In genomic region chr2:179263015-179263414, GRCh38 we compare ENCODE assay signal across 7 cellular contexts. TPM values are rescaled to one million over a fixed set of nuclear protein-coding genes. Genes with fewer than 3 reads are reported as not detected.
A peak's percentile ranks its signal among the peaks of the same experiment; 100 is the strongest.
DNase-seq lines count a peak whose midpoint lies in the region; ATAC-seq and TF ChIP-seq lines count a peak whose summit lies in the region.

No MANE protein-coding gene starts in this region.

- CTCF ChIA-PET in HEK293 (lab: Yijun Ruan, JAX) (interaction anchor here (0.6 to 0.7 kb wide), 2 partner anchors 32 to 312 kb away, joined by 3 read pairs; no protein-coding TSS in a partner anchor), activated B cell treated with CpG ODN at 0.5 μM for 24 hours (lab: Charles Lee) (interaction anchor here (1.6 to 2.0 kb wide), 2 partner anchors 9 to 10 kb away, joined by 3 to 5 read pairs; no protein-coding TSS in a partner anchor)

- H3K36me3 Mint-ChIP-seq in activated B cell treated with CpG ODN at 0.5 μM for 24 hours (ENCODE audit: low read depth) = no peaks in the 10 kb centered on the region
- H3K36me3 Mint-ChIP-seq in stimulated activated naive B cell treated with anti-CD40 and anti-IgM and Interleukin-4, amounts not matched to agents 10 μg/mL and 1 μg/mL and 100 μg/mL, for 72 hours = no peaks in the 10 kb centered on the region

- H3K27ac Mint-ChIP-seq in activated B cell treated with CpG ODN at 0.5 μM for 24 hours = peak overlapping the region; percentile 82
- peak overlapping the region; percentile 95 for H3K27ac Mint-ChIP-seq in stimulated activated naive B cell treated with anti-CD40 and anti-IgM and Interleukin-4, amounts not matched to agents 10 μg/mL and 1 μg/mL and 100 μg/mL, for 72 hours

- H3K4me1 Mint-ChIP-seq in activated B cell treated with CpG ODN at 0.5 μM for 24 hours = peaks cover 66% of the 10 kb centered on the region
- peaks cover 20 to 58% of the 10 kb centered on the region in 2 donors for H3K4me1 Mint-ChIP-seq in stimulated activated naive B cell treated with anti-CD40 and anti-IgM and Interleukin-4, amounts not matched to agents 10 μg/mL and 1 μg/mL and 100 μg/mL, for 72 hours

- H3K9me3 ChIP-seq in HEK293 (ENCODE audit: control insufficient read depth, insufficient read depth, low read depth, low read length) = no peaks in the 10 kb centered on the region

- H3K4me3 ChIP-seq in HEK293 (ENCODE audit: low read depth, low read length) (peak overlapping the region; percentile 86), iPS-11a (ENCODE audit: low read depth, low read length) (peak overlapping the region; percentile 75)

- no peak overlapping the region for H3K27ac ChIP-seq in HEK293 (ENCODE audit: extremely low read depth, low read depth, low read length)

- ATAC-seq in activated B cell treated with CpG ODN at 0.5 μM for 24 hours (ENCODE audit: low read depth) (no peak), HG03354 (IDR thresholded peaks at IDR 0.05; ENCODE audit: poor library complexity, severe bottlenecking, unreplicated experiment) (no peak)
- ATAC-seq in stimulated activated naive B cell treated with anti-CD40 and anti-IgM and Interleukin-4, amounts not matched to agents 10 μg/mL and 1 μg/mL and 100 μg/mL, for 72 hours (replicated peaks) = peak in 1 of 2 donors; percentile 16

- POLR2A ChIA-PET in HEK293 (lab: Yijun Ruan, JAX) (interaction anchor here (0.8 kb wide), 1 partner anchor 36 kb away, joined by 3 read pairs; no protein-coding TSS in a partner anchor), activated B cell treated with CpG ODN at 0.5 μM for 24 hours (lab: Charles Lee) (interaction anchor here (0.6 to 2.3 kb wide), 7 partner anchors 10 to 33 kb away, joined by 4 to 14 read pairs (median 6); no protein-coding TSS in a partner anchor)

- intact Hi-C loops in activated B cell treated with CpG ODN at 0.5 μM for 24 hours (cut with micrococcal nuclease) = loop anchor here (1.0 to 10.0 kb wide), 5 partner anchors 8 to 808 kb away; partner anchors contain the start of genes PJVK and PRKRA

- peaks cover 0 to 2% of the 10 kb centered on the region in 2 experiments; a peak in 1 of 3 replicates for H3K36me3 ChIP-seq in HEK293 (ENCODE audit: control insufficient read depth in 2 of 2, insufficient read depth in 1 of 2, low read length in 2 of 2)

- H3K4me3 Mint-ChIP-seq in activated B cell treated with CpG ODN at 0.5 μM for 24 hours = peak overlapping the region; percentile 91
- peak overlapping the region; percentile 90 to 95 for H3K4me3 Mint-ChIP-seq in stimulated activated naive B cell treated with anti-CD40 and anti-IgM and Interleukin-4, amounts not matched to agents 10 μg/mL and 1 μg/mL and 100 μg/mL, for 72 hours

- peaks cover 2% of the 10 kb centered on the region; the same call in 1 of the 2 replicates for H3K4me1 ChIP-seq in HEK293 (ENCODE audit: control insufficient read depth, insufficient read depth, low read length)

- DNase-seq in activated B cell treated with CpG ODN at 0.5 μM for 24 hours = no peak
- no peak for DNase-seq in stimulated activated naive B cell treated with anti-CD40 and anti-IgM and Interleukin-4, amounts not matched to agents 10 μg/mL and 1 μg/mL and 100 μg/mL, for 72 hours
- DNase-seq in globus pallidus (ENCODE audit: low spot score) = no peak
- no peak for DNase-seq in activated CD4-positive, alpha-beta T cell treated with anti-CD3 and anti-CD28 coated beads for 1 hour

- TF ChIP-seq CTCF in HEK293 (tag by site-specific recombination; IDR thresholded peaks at IDR 0.05) (no peak), activated B cell treated with CpG ODN at 0.5 μM for 24 hours (IDR thresholded peaks at IDR 0.05) (no peak)

- no peaks in the 10 kb centered on the region for H3K27me3 Mint-ChIP-seq in activated B cell treated with CpG ODN at 0.5 μM for 24 hours
- no peaks in the 10 kb centered on the region for H3K27me3 Mint-ChIP-seq in stimulated activated naive B cell treated with anti-CD40 and anti-IgM and Interleukin-4, amounts not matched to agents 10 μg/mL and 1 μg/mL and 100 μg/mL, for 72 hours

- H3K9me3 Mint-ChIP-seq in activated B cell treated with CpG ODN at 0.5 μM for 24 hours = no peaks in the 10 kb centered on the region
- H3K9me3 Mint-ChIP-seq in stimulated activated naive B cell treated with anti-CD40 and anti-IgM and Interleukin-4, amounts not matched to agents 10 μg/mL and 1 μg/mL and 100 μg/mL, for 72 hours = no peaks in the 10 kb centered on the region

TF ChIP-seq in HEK293, 187 proteins besides CTCF, POLR2A, EP300 and RAD21:
- TF ChIP-seq ZNF629 (tag by site-specific recombination; IDR thresholded peaks at IDR 0.05) (0 out of 2 replicates have a peak, but pooled peaks have one; percentile 41), ZNF223 (tag by site-specific recombination; IDR thresholded peaks at IDR 0.05) (no peak)

RNA-seq across cellular contexts. Expression of gene SESTD1, which starts 1.6 kb away (rescaled TPM):
- total RNA-seq in activated B cell treated with CpG ODN at 0.5 μM for 24 hours = 49.2 and 49.6 TPM in 2 replicates
